13 cellular contexts compared by ENCODE assay signal in genomic region chr2:128440666-128441340, GRCh38.
A peak's percentile ranks its signal among the peaks of the same experiment; 100 is the strongest.
DNase-seq lines count a peak whose midpoint lies in the region; ATAC-seq and TF ChIP-seq lines count a peak whose summit lies in the region.
"Had no signal": no experiment of that assay in that cellular context is flagged by ENCODE, and none has a peak within 500 bp of the region (broad histone marks: within the 10 kb centered on the region; RNA-seq: fewer than 3 reads in every experiment).

No MANE protein-coding gene starts in this region.

- H4K91ac ChIP-seq in mesenchymal stem cell (ENCODE audit: low read length): peak overlapping the region; percentile 43

- CTCF ChIA-PET in SK-N-SH (lab: Yijun Ruan, JAX): interaction anchor here (1.1 to 1.2 kb wide), 2 partner anchors 15 to 296 kb away, joined by 3 read pairs; no protein-coding TSS in a partner anchor

- 68% methylated on average over 4 of the region's 14 CpGs for WGBS in SK-N-SH (ENCODE audit: low lambda C conversion rate)
- WGBS in mesenchymal stem cell: 94% methylated on average over 14 of the region's 14 CpGs
- WGBS in esophagus squamous epithelium, 2 donors: 0 to 81% methylated on average over 1 to 3 of the region's 14 CpGs

- no peaks in the 10 kb centered on the region for H4K20me1 ChIP-seq in SK-N-SH (ENCODE audit: insufficient read depth)

- DNase-seq in SK-N-SH (peak; percentile 62), ecto neural progenitor cell (ENCODE audit: low spot score) (peak; percentile 38), mesenchymal stem cell (no peak), ureter (ENCODE audit: low spot score) (peak; percentile 41), esophagus squamous epithelium (lab: John Stamatoyannopoulos, UW) (no peak), T-helper 9 cell (no peak)
- DNase-seq: activated naive CD4-positive, alpha-beta T cell treated with anti-CD3 and anti-CD28 coated beads, Interleukin-2, amount 10 ng/mL, durations not matched to agents 7 days and 5 days; kidney glomerular epithelial cell; NCI-H2171; stimulated activated naive CD4-positive, alpha-beta T cell treated with Interleukin-2 at 50 U/mL for 16 hours had no signal

- no peaks in the 10 kb centered on the region for H3K79me2 ChIP-seq in SK-N-SH (ENCODE audit: insufficient read depth)

- no peak overlapping the region for H2BK120ac ChIP-seq in mesenchymal stem cell (ENCODE audit: low read depth, low read length)

- H3K36me3 ChIP-seq in SK-N-SH (replicated peaks in 1 of 2; ENCODE audit: control insufficient read depth in 1 of 2, insufficient read depth in 2 of 2, low read length in 1 of 2): no peaks in the 10 kb centered on the region
- H3K36me3 ChIP-seq in mesenchymal stem cell (ENCODE audit: control insufficient read depth in 1 of 2, insufficient read depth in 2 of 2, low read depth in 1 of 2, low read length in 2 of 2): no peaks in the 10 kb centered on the region
- H3K36me3 ChIP-seq in esophagus squamous epithelium: no peaks in the 10 kb centered on the region
- H3K36me3 ChIP-seq: SJSA1 had no signal

- no peak overlapping the region for H3K4me3 ChIP-seq in SK-N-SH (ENCODE audit: low read depth in 2 of 2, low read length in 1 of 2)
- H3K4me3 ChIP-seq in mesenchymal stem cell (ENCODE audit: insufficient read depth in 1 of 2, low read depth in 1 of 2, low read length in 2 of 2): no peak overlapping the region
- no peak overlapping the region for H3K4me3 ChIP-seq in esophagus squamous epithelium
- H3K4me3 ChIP-seq: SJSA1 had no signal

- H3K27ac ChIP-seq in SK-N-SH (ENCODE audit: low read depth in 2 of 2, low read length in 1 of 2) (peak overlapping the region in 1 of 2 experiments; percentile 64; a peak in 1 of 4 replicates), mesenchymal stem cell (ENCODE audit: low read length, poor library complexity, severe bottlenecking) (no peak overlapping the region), esophagus squamous epithelium (peak overlapping the region in 2 of 4 donors; percentile 3 to 22)
- H3K27ac ChIP-seq: SJSA1 had no signal

- H3K14ac ChIP-seq in mesenchymal stem cell (ENCODE audit: low read length in 2 of 2): peak overlapping the region in 1 of 2 experiments; percentile 31

- H3K27me3 ChIP-seq in SK-N-SH (ENCODE audit: insufficient read depth) (no peaks in the 10 kb centered on the region), mesenchymal stem cell (ENCODE audit: control insufficient read depth in 1 of 2, insufficient read depth in 1 of 2, low read length in 2 of 2) (peaks cover 0 to 3% of the 10 kb centered on the region in 2 experiments), esophagus squamous epithelium (peaks cover 0 to 3% (median 0%) of the 10 kb centered on the region in 4 donors)
- H3K27me3 ChIP-seq: SJSA1 had no signal

- no peak overlapping the region for H3K4me2 ChIP-seq in SK-N-SH
- H3K4me2 ChIP-seq in mesenchymal stem cell (ENCODE audit: low read length, poor library complexity, severe bottlenecking): no peak overlapping the region

- POLR2A ChIA-PET in SK-N-SH (lab: Yijun Ruan, JAX): interaction anchor here (1.4 to 1.5 kb wide), 2 partner anchors 9 to 15 kb away, joined by 3 to 4 read pairs; no protein-coding TSS in a partner anchor

- intact Hi-C loops in esophagus squamous epithelium (cut with DNase I): no loop called here

- H2BK12ac ChIP-seq in mesenchymal stem cell (ENCODE audit: low read length in 2 of 2): peak overlapping the region; percentile 3 to 49

- ATAC-seq in SK-N-SH treated with all-trans-retinoic acid at 6 μM for 48 hours: no peak
- ATAC-seq in GM19452 (IDR thresholded peaks at IDR 0.05; ENCODE audit: unreplicated experiment): no peak

- TF ChIP-seq CTCF in SK-N-SH (IDR thresholded peaks at IDR 0.05): no peak
- TF ChIP-seq CTCF in esophagus squamous epithelium (IDR thresholded peaks at IDR 0.05): no peak

- peaks cover 0 to 60% of the 10 kb centered on the region in 2 experiments; a peak in 1 of 4 replicates for H3K4me1 ChIP-seq in SK-N-SH (ENCODE audit: control insufficient read depth in 1 of 2, insufficient read depth in 2 of 2, low read depth in 1 of 2, low read length in 1 of 2)
- H3K4me1 ChIP-seq in mesenchymal stem cell (ENCODE audit: control insufficient read depth, insufficient read depth, low read depth, low read length): no peaks in the 10 kb centered on the region
- peaks cover 6 to 26% (median 7%) of the 10 kb centered on the region in 3 donors for H3K4me1 ChIP-seq in esophagus squamous epithelium

- H2BK15ac ChIP-seq in mesenchymal stem cell (ENCODE audit: low read depth, poor library complexity, severe bottlenecking): no peak overlapping the region

- peak overlapping the region in 1 of 2 experiments; percentile 37 for H3K4ac ChIP-seq in mesenchymal stem cell (ENCODE audit: low read depth in 1 of 2, low read length in 2 of 2)

- H3K9ac ChIP-seq in SK-N-SH: no peak overlapping the region
- H3K9ac ChIP-seq in mesenchymal stem cell (ENCODE audit: low read length): no peak overlapping the region

- no peaks in the 10 kb centered on the region for H3K9me2 ChIP-seq in SK-N-SH

- no peak overlapping the region for H2AK5ac ChIP-seq in mesenchymal stem cell (ENCODE audit: low read length, severe bottlenecking)

- no peak for TF ChIP-seq RAD21 in SK-N-SH (IDR thresholded peaks at IDR 0.05; ENCODE audit: low read length)

- TF ChIP-seq EP300 in SK-N-SH (IDR thresholded peaks at IDR 0.05; ENCODE audit: borderline replicate concordance in 1 of 2, low read depth in 1 of 2, low read length in 1 of 2): no peak

- no peak overlapping the region for H4K8ac ChIP-seq in mesenchymal stem cell (ENCODE audit: low read length)

- no peaks in the 10 kb centered on the region for H3K79me1 ChIP-seq in mesenchymal stem cell (replicated peaks; ENCODE audit: low read length, poor library complexity, severe bottlenecking)

- H2AFZ ChIP-seq in SK-N-SH (ENCODE audit: low read depth) (no peak overlapping the region), mesenchymal stem cell (ENCODE audit: low read depth, low read length) (no peak overlapping the region)

- no peak for TF ChIP-seq POLR2A in esophagus squamous epithelium (IDR thresholded peaks at IDR 0.05)

- no peak overlapping the region for H3K23ac ChIP-seq in mesenchymal stem cell (ENCODE audit: low read length in 2 of 2)

- H3K18ac ChIP-seq in mesenchymal stem cell (ENCODE audit: low read depth in 1 of 2, low read length in 2 of 2): peak overlapping the region in 1 of 2 experiments; percentile 75

- no peaks in the 10 kb centered on the region for H3K9me3 ChIP-seq in SK-N-SH
- no peaks in the 10 kb centered on the region for H3K9me3 ChIP-seq in mesenchymal stem cell (ENCODE audit: control insufficient read depth, low read length)
- no peaks in the 10 kb centered on the region for H3K9me3 ChIP-seq in esophagus squamous epithelium
- H3K9me3 ChIP-seq: SJSA1 had no signal

- no peaks in the 10 kb centered on the region for H3F3A ChIP-seq in SK-N-SH (replicated peaks; ENCODE audit: insufficient read depth)

- H2BK5ac ChIP-seq in mesenchymal stem cell (ENCODE audit: low read depth, low read length, poor library complexity, severe bottlenecking): no peak overlapping the region

TF ChIP-seq in SK-N-SH, 30 proteins besides CTCF, POLR2A, EP300 and RAD21 (continues in another document):
- TF ChIP-seq MXI1 (IDR thresholded peaks at IDR 0.05; ENCODE audit: low read depth, low read length) (no peak), GABPA (IDR thresholded peaks at IDR 0.05; ENCODE audit: low read depth) (no peak), SMC3 (IDR thresholded peaks at IDR 0.05; ENCODE audit: low read depth, low read length) (no peak), FOXM1 (IDR thresholded peaks at IDR 0.05; ENCODE audit: low read depth) (no peak), TEAD4 (IDR thresholded peaks at IDR 0.05; ENCODE audit: borderline replicate concordance, insufficient read depth) (no peak), RCOR1 (IDR thresholded peaks at IDR 0.05; ENCODE audit: low read length) (no peak), FOXJ3 (CRISPR knock-in tag; IDR thresholded peaks at IDR 0.05) (no peak), TAF1 (IDR thresholded peaks at IDR 0.05; ENCODE audit: borderline replicate concordance, low read depth, low read length) (no peak), USF1 (IDR thresholded peaks at IDR 0.05; ENCODE audit: borderline replicate concordance, low read depth) (no peak), RFX5 (IDR thresholded peaks at IDR 0.05; ENCODE audit: low read length) (no peak)

TF ChIP-seq in SK-N-SH treated with all-trans-retinoic acid at 6 μM for 48 hours, 23 proteins besides CTCF, POLR2A, EP300 and RAD21 (continues in another document):
- TF ChIP-seq CSDC2 (CRISPR knock-in tag; IDR thresholded peaks at IDR 0.05): no peak
- no peak for TF ChIP-seq CREB5 (CRISPR knock-in tag; IDR thresholded peaks at IDR 0.05; ENCODE audit: low read depth)
- TF ChIP-seq ZNF565 (CRISPR knock-in tag; conservative IDR thresholded peaks at IDR 0.05; ENCODE audit: low read depth): no peak

Comparison
In these comparisons a context has a peak if more than half of its experiments do, and no peak if none do; other contexts are left out.
1. DNase-seq: peak in SK-N-SH (single experiment), ecto neural progenitor cell (single experiment) and ureter (single experiment); none in mesenchymal stem cell (single experiment), esophagus squamous epithelium (single experiment) and T-helper 9 cell (single experiment).